ENCODE assay signal across 2 cellular contexts in the genomic region with DNA sequence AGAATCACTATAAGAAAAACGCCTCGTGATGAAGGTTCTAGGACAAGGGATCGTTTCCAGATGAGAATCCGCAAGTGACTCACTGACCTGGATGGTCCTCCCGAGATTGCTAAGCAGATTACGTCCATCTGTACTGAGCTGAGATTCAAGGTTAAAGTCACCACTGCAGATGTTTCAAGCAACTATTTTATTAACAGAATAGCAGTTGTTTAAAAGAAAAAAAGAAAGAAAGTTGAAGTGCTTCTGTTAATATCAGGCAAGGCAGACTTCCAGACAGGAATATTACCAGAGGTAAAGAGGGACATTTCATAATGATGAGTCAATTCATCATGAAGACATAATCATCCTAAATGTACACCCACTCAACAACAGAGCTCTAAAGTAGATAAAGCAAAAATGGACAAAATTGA.
TF ChIP-seq lines count a peak whose summit lies in the region.

No MANE protein-coding gene starts in this region.

TF ChIP-seq in endothelial cell of umbilical vein, 7 proteins besides CTCF, POLR2A, EP300 and RAD21:
- no peak for TF ChIP-seq MYC (IDR thresholded peaks at IDR 0.05; ENCODE audit: low read depth, low read length)
- peak; percentile 94 for TF ChIP-seq GATA2 (IDR thresholded peaks at IDR 0.05; ENCODE audit: insufficient read depth, insufficient read length, low read depth, low read length)
- TF ChIP-seq JUN (IDR thresholded peaks at IDR 0.05; ENCODE audit: borderline replicate concordance, insufficient read depth, insufficient read length, low read depth), result peak; percentile 38
- TF ChIP-seq FOS (IDR thresholded peaks at IDR 0.05; ENCODE audit: borderline replicate concordance, insufficient read depth, low read length), result peak; percentile 48

TF ChIP-seq in GM12891, 5 proteins besides CTCF, POLR2A, EP300 and RAD21:
- TF ChIP-seq POLR2AphosphoS5 (IDR thresholded peaks at IDR 0.05; ENCODE audit: low read depth, low read length) (no peak), SPI1 (IDR thresholded peaks at IDR 0.05; ENCODE audit: low read depth, low read length) (no peak), POU2F2 (IDR thresholded peaks at IDR 0.05; ENCODE audit: low read depth, low read length) (no peak), PAX5 (IDR thresholded peaks at IDR 0.05; ENCODE audit: insufficient read depth, low read length, severe bottlenecking) (no peak), TAF1 (IDR thresholded peaks at IDR 0.05; ENCODE audit: low read depth, low read length) (no peak)
TF ChIP-seq in GM12891: peak in this region for 0.
